Comparison of ENCODE assay signal across 1 cellular context in genomic region chr5:124668353-124669299, GRCh38.
TF ChIP-seq lines count a peak whose summit lies in the region.

No MANE protein-coding gene starts in this region.

TF ChIP-seq in K562, 482 proteins besides CTCF, POLR2A, EP300 and RAD21 (continued from another document):
- TF ChIP-seq STAT6 (CRISPR knock-in tag; IDR thresholded peaks at IDR 0.05) (no peak), NONO (IDR thresholded peaks at IDR 0.05; ENCODE audit: low read depth in 2 of 2, low read length in 1 of 2) (no peak), EGR1 (conservative IDR thresholded peaks at IDR 0.05) (no peak), JUND (IDR thresholded peaks at IDR 0.05; ENCODE audit: borderline replicate concordance, low read depth, low read length) (no peak), JUND (tag; IDR thresholded peaks at IDR 0.05; ENCODE audit: borderline replicate concordance, low read depth, low read length) (no peak), MGA (IDR thresholded peaks at IDR 0.05) (peak; percentile 54; the same call in 1 of the 2 replicates), CBFA2T3 (IDR thresholded peaks at IDR 0.05) (0 out of 2 replicates have a peak, but pooled peaks have one; percentile 3), ZNF592 (IDR thresholded peaks at IDR 0.05) (peak; percentile 31; the same call in 1 of the 2 replicates), MAFK (IDR thresholded peaks at IDR 0.05; ENCODE audit: low read length) (no peak), MYNN (IDR thresholded peaks at IDR 0.05) (no peak), MYNN (CRISPR knock-in tag; IDR thresholded peaks at IDR 0.05) (no peak), TBP (optimal IDR thresholded peaks at IDR 0.05; ENCODE audit: low read depth, low read length) (no peak), CGGBP1 (CRISPR knock-in tag; IDR thresholded peaks at IDR 0.05) (no peak), ZNF384 (IDR thresholded peaks at IDR 0.05; ENCODE audit: low read depth, low read length) (no peak), DACH1 (IDR thresholded peaks at IDR 0.05; ENCODE audit: partially characterized antibody) (no peak), NFIC (IDR thresholded peaks at IDR 0.05) (peak; percentile 93), C11orf30 (IDR thresholded peaks at IDR 0.05; ENCODE audit: low read depth) (peak; percentile 72; the same call in 1 of the 2 replicates), ZFX (CRISPR knock-in tag; IDR thresholded peaks at IDR 0.05) (no peak), TRIM24 (IDR thresholded peaks at IDR 0.05) (no peak), YBX1 (IDR thresholded peaks at IDR 0.05) (no peak), E2F6 (IDR thresholded peaks at IDR 0.05; ENCODE audit: borderline replicate concordance in 1 of 2, extremely low read depth in 1 of 2, insufficient read depth in 1 of 2, insufficient read length in 1 of 2, low read depth in 1 of 2, low read length in 1 of 2, poor library complexity in 1 of 2, severe bottlenecking in 1 of 2) (no peak), KHSRP (IDR thresholded peaks at IDR 0.05) (no peak), ZBTB8A (IDR thresholded peaks at IDR 0.05; ENCODE audit: partially characterized antibody) (no peak), JUNB (CRISPR knock-in tag; conservative IDR thresholded peaks at IDR 0.05) (no peak), ZNF589 (CRISPR knock-in tag; IDR thresholded peaks at IDR 0.05; ENCODE audit: low read depth) (no peak), SLC30A9 (CRISPR knock-in tag; IDR thresholded peaks at IDR 0.05) (no peak), FOS (IDR thresholded peaks at IDR 0.05; ENCODE audit: extremely low read depth, insufficient read length) (no peak)
